ENCODE assay signal across 16 cellular contexts in the genomic region with DNA sequence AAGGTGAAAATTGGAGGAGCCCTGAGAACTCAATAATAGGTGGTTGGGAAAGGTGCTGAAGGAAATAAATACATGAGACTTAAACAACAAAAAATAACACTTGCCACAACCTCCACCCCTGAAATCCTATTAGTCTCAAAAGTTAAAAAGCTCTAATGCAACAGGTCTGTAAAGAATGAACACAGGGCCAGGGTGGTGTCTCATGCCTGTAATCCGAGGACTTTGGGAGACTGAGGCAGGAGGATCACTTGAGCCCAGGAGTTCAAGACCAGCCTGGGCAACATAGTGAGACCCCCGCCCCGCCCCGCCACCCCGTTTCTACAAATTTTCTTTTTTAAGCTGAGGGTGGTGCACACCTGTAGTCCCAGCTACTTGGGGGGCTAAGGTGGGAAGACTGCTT. TPM values are rescaled to one million over a fixed set of nuclear protein-coding genes. Genes with fewer than 3 reads are reported as not detected.
DNase-seq lines count a peak whose midpoint lies in the region; ATAC-seq and TF ChIP-seq lines count a peak whose summit lies in the region.
"Had no signal": no experiment of that assay in that cellular context is flagged by ENCODE, and none has a peak within 500 bp of the region (broad histone marks: within the 10 kb centered on the region; RNA-seq: fewer than 3 reads in every experiment).

No MANE protein-coding gene starts in this region.

- intact Hi-C loops in activated T-helper 2 cell treated with anti-CD3 and anti-CD28 coated beads, Interferon-gamma antibody, Interleukin-2, Interleukin-4, amounts not matched to agents 10 μg/mL and 5 μg/mL and 100 μg/mL, durations not matched to agents 14 hours and 24 hours and 36 hours (cut with micrococcal nuclease) = loop anchor here (1.0 to 5.0 kb wide), 2 partner anchors 72 to 259 kb away; partner anchors contain the start of gene ZSCAN12
- intact Hi-C loops in lower lobe of right lung (cut with DNase I) = no loop called here

- DNase-seq in GM23338 (ENCODE audit: low spot score) (no peak), lower lobe of right lung (no peak), HuH-7 (ENCODE audit: low spot score) (no peak), GM10266 (ENCODE audit: extremely low spot score) (no peak)
- DNase-seq in activated T-helper 2 cell treated with anti-CD3 and anti-CD28 coated beads, Interferon-gamma antibody, Interleukin-2, Interleukin-4, amounts not matched to agents 10 μg/mL and 5 μg/mL and 100 μg/mL, durations not matched to agents 14 hours and 24 hours and 36 hours (ENCODE audit: low spot score) = no peak
- DNase-seq: activated CD4-positive, alpha-beta T cell treated with anti-CD3 and anti-CD28 coated beads, Interleukin-2, amount 50 U/mL, for 4 hours; aorta; effector CD8-positive, alpha-beta T cell; left colon; NCI-H1694; NCI-H82; pancreas had no signal

- no peak overlapping the region for H3K9ac ChIP-seq in BLaER1

- peaks cover 47% of the 10 kb centered on the region for H3K79me2 ChIP-seq in GM23338 (replicated peaks; ENCODE audit: insufficient read depth)

- no peak for ATAC-seq in GM23338
- ATAC-seq in lower lobe of right lung = no peak
- no peak for ATAC-seq in GM21367 (IDR thresholded peaks at IDR 0.05; ENCODE audit: unreplicated experiment)
- ATAC-seq in HG02981 (IDR thresholded peaks at IDR 0.05; ENCODE audit: unreplicated experiment) = no peak

- no peaks in the 10 kb centered on the region for H3K27me3 ChIP-seq in BLaER1
- peaks cover 26% of the 10 kb centered on the region for H3K27me3 ChIP-seq in GM23338 (ENCODE audit: insufficient read depth)
- H3K27me3 ChIP-seq in lower lobe of right lung (ENCODE audit: low read depth) = no peaks in the 10 kb centered on the region
- H3K27me3 ChIP-seq: pancreas had no signal

- H3K9me3 Mint-ChIP-seq in GM23338 = no peaks in the 10 kb centered on the region
- no peaks in the 10 kb centered on the region for H3K9me3 Mint-ChIP-seq in activated T-helper 2 cell treated with anti-CD3 and anti-CD28 coated beads, Interferon-gamma antibody, Interleukin-2, Interleukin-4, amounts not matched to agents 10 μg/mL and 5 μg/mL and 100 μg/mL, durations not matched to agents 14 hours and 24 hours and 36 hours

- peaks cover 17% of the 10 kb centered on the region for H3K4me1 Mint-ChIP-seq in GM23338
- peaks cover 55% of the 10 kb centered on the region for H3K4me1 Mint-ChIP-seq in activated T-helper 2 cell treated with anti-CD3 and anti-CD28 coated beads, Interferon-gamma antibody, Interleukin-2, Interleukin-4, amounts not matched to agents 10 μg/mL and 5 μg/mL and 100 μg/mL, durations not matched to agents 14 hours and 24 hours and 36 hours (ENCODE audit: low read depth)

- no peak overlapping the region for H3K27ac Mint-ChIP-seq in GM23338
- H3K27ac Mint-ChIP-seq in activated T-helper 2 cell treated with anti-CD3 and anti-CD28 coated beads, Interferon-gamma antibody, Interleukin-2, Interleukin-4, amounts not matched to agents 10 μg/mL and 5 μg/mL and 100 μg/mL, durations not matched to agents 14 hours and 24 hours and 36 hours = peak overlapping the region; percentile 74

- H3K9me3 ChIP-seq in BLaER1 (no peaks in the 10 kb centered on the region), lower lobe of right lung (no peaks in the 10 kb centered on the region)
- H3K9me3 ChIP-seq: pancreas had no signal

- H3K4me1 ChIP-seq in BLaER1 (peaks cover 48% of the 10 kb centered on the region), GM23338 (ENCODE audit: insufficient read depth) (peaks cover 19% of the 10 kb centered on the region), lower lobe of right lung (peaks cover 33% of the 10 kb centered on the region)

- H3K27me3 Mint-ChIP-seq in GM23338 (ENCODE audit: insufficient read depth, low read depth, poor library complexity) = peaks cover 17% of the 10 kb centered on the region
- no peaks in the 10 kb centered on the region for H3K27me3 Mint-ChIP-seq in activated T-helper 2 cell treated with anti-CD3 and anti-CD28 coated beads, Interferon-gamma antibody, Interleukin-2, Interleukin-4, amounts not matched to agents 10 μg/mL and 5 μg/mL and 100 μg/mL, durations not matched to agents 14 hours and 24 hours and 36 hours (ENCODE audit: low read depth)

- H3K9me2 ChIP-seq in GM23338 (ENCODE audit: insufficient read depth) = no peaks in the 10 kb centered on the region

- H3K4me3 ChIP-seq in BLaER1 (no peak overlapping the region), GM23338 (no peak overlapping the region), lower lobe of right lung (peak overlapping the region; percentile 23)

- H3F3A ChIP-seq in GM23338 (replicated peaks; ENCODE audit: low read depth) = no peaks in the 10 kb centered on the region

- no peak overlapping the region for H2AFZ ChIP-seq in GM23338

- peak overlapping the region; percentile 80 for H3K4me2 ChIP-seq in BLaER1
- no peak overlapping the region for H3K4me2 ChIP-seq in GM23338

- H3K36me3 ChIP-seq in BLaER1 (peaks cover 18% of the 10 kb centered on the region), GM23338 (ENCODE audit: insufficient read depth) (peaks cover 6% of the 10 kb centered on the region; the same call in 1 of the 2 replicates), lower lobe of right lung (peaks cover 9% of the 10 kb centered on the region)
- H3K36me3 ChIP-seq: pancreas had no signal

- H4K20me1 ChIP-seq in BLaER1 = 0 out of 2 replicates have a peak, but pooled peaks cover 7% of the 10 kb centered on the region
- peaks cover 13% of the 10 kb centered on the region for H4K20me1 ChIP-seq in GM23338 (replicated peaks; ENCODE audit: insufficient read depth)

- H3K27ac ChIP-seq in BLaER1 (no peak overlapping the region), GM23338 (ENCODE audit: low read depth) (no peak overlapping the region), lower lobe of right lung (no peak overlapping the region)
- H3K27ac ChIP-seq: SK-N-MC had no signal

- peak overlapping the region; percentile 98 for H3K4me3 Mint-ChIP-seq in GM23338
- peak overlapping the region; percentile 76 for H3K4me3 Mint-ChIP-seq in activated T-helper 2 cell treated with anti-CD3 and anti-CD28 coated beads, Interferon-gamma antibody, Interleukin-2, Interleukin-4, amounts not matched to agents 10 μg/mL and 5 μg/mL and 100 μg/mL, durations not matched to agents 14 hours and 24 hours and 36 hours (ENCODE audit: low read depth)

- H3K36me3 Mint-ChIP-seq in GM23338 (ENCODE audit: low read depth) = peaks cover 18% of the 10 kb centered on the region
- peaks cover 30% of the 10 kb centered on the region for H3K36me3 Mint-ChIP-seq in activated T-helper 2 cell treated with anti-CD3 and anti-CD28 coated beads, Interferon-gamma antibody, Interleukin-2, Interleukin-4, amounts not matched to agents 10 μg/mL and 5 μg/mL and 100 μg/mL, durations not matched to agents 14 hours and 24 hours and 36 hours (ENCODE audit: low read depth)

- TF ChIP-seq CTCF in GM23338 (conservative IDR thresholded peaks at IDR 0.05; ENCODE audit: low read depth in 2 of 2) (no peak), lower lobe of right lung (IDR thresholded peaks at IDR 0.05) (no peak), GM10266 (IDR thresholded peaks at IDR 0.05; ENCODE audit: control insufficient read depth, insufficient read depth, low read depth, missing control alignments) (no peak)

RNA-seq across cellular contexts. Expression of gene ZKSCAN8, which starts 1.1 kb away (rescaled TPM):
- total RNA-seq in GM23338 (2014; rRNA removed; shearing (Covaris generic)) = 21.3 and 22.6 TPM in 2 replicates
- polyA plus RNA-seq in GM23338 (2016; fragmentation: Nextera tagmentation; extraction: Ambion mirVana) = 4.0 and 4.2 TPM in 2 replicates
- 17.9 and 20.8 TPM in 2 replicates for total RNA-seq in activated T-helper 2 cell treated with anti-CD3 and anti-CD28 coated beads, Interferon-gamma antibody, Interleukin-2, Interleukin-4, amounts not matched to agents 10 μg/mL and 5 μg/mL and 100 μg/mL, durations not matched to agents 14 hours and 24 hours and 36 hours
- 20.6 TPM for total RNA-seq in lower lobe of right lung

RNA-seq across cellular contexts. Expression of gene ZSCAN16, which starts 16.2 kb away (rescaled TPM):
- 4.7 and 10.3 TPM in 2 replicates for total RNA-seq in GM23338 (2014; rRNA removed; shearing (Covaris generic))
- polyA plus RNA-seq in GM23338 (2016; fragmentation: Nextera tagmentation; extraction: Ambion mirVana) = 9.2 and 12.9 TPM in 2 replicates
- 4.0 TPM in 2 replicates for total RNA-seq in activated T-helper 2 cell treated with anti-CD3 and anti-CD28 coated beads, Interferon-gamma antibody, Interleukin-2, Interleukin-4, amounts not matched to agents 10 μg/mL and 5 μg/mL and 100 μg/mL, durations not matched to agents 14 hours and 24 hours and 36 hours
- total RNA-seq in lower lobe of right lung = 6.8 TPM
